Comparison of ENCODE assay signal across 19 cellular contexts in the genomic region with DNA sequence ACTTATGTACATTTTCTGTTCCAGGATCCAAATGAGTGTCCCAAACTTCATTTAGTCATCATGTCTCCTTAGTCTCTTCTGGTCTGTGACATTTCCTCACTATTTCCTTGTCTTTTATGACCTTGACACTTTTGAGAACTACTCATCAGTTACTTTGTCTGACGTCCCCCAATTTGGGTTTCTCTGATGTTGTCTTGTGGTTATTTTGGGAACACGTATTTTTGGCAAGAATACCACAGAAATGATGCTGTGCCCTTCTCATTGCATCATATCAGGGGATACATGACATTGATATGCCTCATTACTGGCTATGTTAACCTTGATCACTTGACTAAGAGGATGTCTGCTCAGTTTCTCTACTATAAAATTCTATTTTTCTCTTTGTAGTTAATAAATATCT.
"Had no signal": no experiment of that assay in that cellular context is flagged by ENCODE, and none has a peak within 500 bp of the region (broad histone marks: within the 10 kb centered on the region; RNA-seq: fewer than 3 reads in every experiment).

No MANE protein-coding gene starts in this region.

- H3K27me3 Mint-ChIP-seq: activated CD4-positive, alpha-beta T cell treated with anti-CD3 and anti-CD28 coated beads, Interleukin-2, amount 10 ng/mL, durations not matched to agents 7 days and 5 days; brain had no signal

- H3K9me3 ChIP-seq: colonic mucosa, vagina had no signal

- H3K4me1 Mint-ChIP-seq: activated CD4-positive, alpha-beta T cell treated with anti-CD3 and anti-CD28 coated beads, Interleukin-2, amount 10 ng/mL, durations not matched to agents 7 days and 5 days; brain; endodermal cell; immature natural killer cell; memory B cell; naive B cell; neural crest cell had no signal

- H3K4me3 ChIP-seq: colonic mucosa, stomach, vagina had no signal

- H3K9me3 Mint-ChIP-seq: activated CD4-positive, alpha-beta T cell treated with anti-CD3 and anti-CD28 coated beads, Interleukin-2, amount 10 ng/mL, durations not matched to agents 7 days and 5 days; activated naive CD4-positive, alpha-beta T cell treated with anti-CD3 and anti-CD28 coated beads, Interleukin-2, amount 50 U/mL, for 72 hours had no signal

- H3K27ac ChIP-seq: colonic mucosa, epithelial cell of prostate, stomach, vagina had no signal

- H3K4me1 ChIP-seq: colonic mucosa, stomach, vagina had no signal

- DNase-seq: activated CD4-positive, alpha-beta T cell treated with anti-CD3 and anti-CD28 coated beads, Interleukin-2, amount 10 ng/mL, durations not matched to agents 7 days and 5 days; activated CD8-positive, alpha-beta memory T cell treated with anti-CD3 and anti-CD28 coated beads, Interleukin-2, amount 50 U/mL, for 4 hours; activated gamma-delta T cell treated with Interleukin-2 at 50 U/mL for 16 hours; activated T-cell treated with anti-CD3 and anti-CD28 coated beads, Interleukin-2, amount 50 U/mL, for 48 hours; caudate nucleus; colonic mucosa; endodermal cell; immature natural killer cell; naive B cell; stomach; T-helper 1 cell; T-helper 9 cell; trophoblast cell had no signal

- H3K4me3 Mint-ChIP-seq: activated CD4-positive, alpha-beta T cell treated with anti-CD3 and anti-CD28 coated beads, Interleukin-2, amount 10 ng/mL, durations not matched to agents 7 days and 5 days; brain; endodermal cell; immature natural killer cell; memory B cell; naive B cell; neural crest cell had no signal

- H3K27ac Mint-ChIP-seq: activated CD4-positive, alpha-beta T cell treated with anti-CD3 and anti-CD28 coated beads, Interleukin-2, amount 10 ng/mL, durations not matched to agents 7 days and 5 days; activated naive CD4-positive, alpha-beta T cell treated with anti-CD3 and anti-CD28 coated beads, Interleukin-2, amount 50 U/mL, for 72 hours; brain; endodermal cell; immature natural killer cell; memory B cell; naive B cell had no signal

- H3K36me3 ChIP-seq: colonic mucosa, stomach, vagina had no signal

- H3K27me3 ChIP-seq: colonic mucosa, vagina had no signal

- H3K36me3 Mint-ChIP-seq: activated naive CD4-positive, alpha-beta T cell treated with anti-CD3 and anti-CD28 coated beads, Interleukin-2, amount 50 U/mL, for 72 hours; brain; immature natural killer cell; memory B cell; naive B cell had no signal
